Comparison of ENCODE assay signal across 8 cellular contexts in genomic region chr4:99885063-99885664, GRCh38. TPM values are rescaled to one million over a fixed set of nuclear protein-coding genes. Genes with fewer than 3 reads are reported as not detected.
DNase-seq lines count a peak whose midpoint lies in the region; TF ChIP-seq lines count a peak whose summit lies in the region.

No MANE protein-coding gene starts in this region.

- peaks cover 4 to 74% of the 10 kb centered on the region in 2 donors for H3K36me3 ChIP-seq in neuronal stem cell (replicated peaks in 1 of 2; ENCODE audit: control insufficient read depth in 2 of 2, insufficient read depth in 2 of 2, low read length in 2 of 2)

- no peak overlapping the region for H3K18ac ChIP-seq in neuronal stem cell (ENCODE audit: low read length)

- no CpG with 5 or more reads among the region's 2 CpGs for WGBS in neuronal stem cell (ENCODE audit: extremely low coverage in 2 of 2, insufficient read length in 2 of 2, insufficient replicate concordance in 1 of 2), 2 donors

- no peak overlapping the region for H2BK5ac ChIP-seq in neuronal stem cell (ENCODE audit: low read length)

- no peak for TF ChIP-seq POLR2A in erythroblast (IDR thresholded peaks at IDR 0.05; ENCODE audit: low read length)

- H3K4ac ChIP-seq in neuronal stem cell (ENCODE audit: low read length), result no peak overlapping the region

- H3K4me3 ChIP-seq in retinal pigment epithelial cell (ENCODE audit: low read length) (no peak overlapping the region), neuronal stem cell (ENCODE audit: low read length in 2 of 2) (no peak overlapping the region)

- H3K4me1 ChIP-seq in neuronal stem cell (ENCODE audit: control insufficient read depth in 2 of 2, insufficient read depth in 1 of 2, low read depth in 1 of 2, low read length in 2 of 2), result no peaks in the 10 kb centered on the region

- POLR2A ChIA-PET in HEK293T (lab: Yijun Ruan, JAX), result no interaction called here

- H2AFZ ChIP-seq in neuronal stem cell (ENCODE audit: low read length), result no peak overlapping the region

- DNase-seq in activated CD4-positive, alpha-beta T cell treated with anti-CD3 and anti-CD28 coated beads for 4 hours, result peak; percentile 5 to 25
- no peak for DNase-seq in activated CD4-positive, alpha-beta T cell treated with anti-CD3 and anti-CD28 coated beads, Interleukin-2, amount 50 U/mL, for 48 hours
- DNase-seq in HEK293T (ENCODE audit: extremely low spot score) (peak; percentile 19), RKO (ENCODE audit: low spot score) (peak; percentile 69), erythroblast (lab: John Stamatoyannopoulos, UW) (peak; percentile 50 to 71), retinal pigment epithelial cell (ENCODE audit: low read depth) (no peak), neuronal stem cell (ENCODE audit: low spot score) (no peak), AG08396 (ENCODE audit: low spot score) (no peak)

- no peak overlapping the region for H2BK12ac ChIP-seq in neuronal stem cell (ENCODE audit: low read length)

- no peaks in the 10 kb centered on the region for H3K27me3 ChIP-seq in neuronal stem cell (ENCODE audit: control insufficient read depth in 3 of 3, insufficient read depth in 3 of 3, low read depth in 1 of 3, low read length in 3 of 3)

- H3K23ac ChIP-seq in neuronal stem cell (ENCODE audit: low read depth, low read length, poor library complexity), result no peak overlapping the region

- H3K79me1 ChIP-seq in neuronal stem cell (ENCODE audit: low read depth, low read length), result no peaks in the 10 kb centered on the region

- H3K4me2 ChIP-seq in neuronal stem cell (ENCODE audit: insufficient read depth, low read length, poor library complexity, severe bottlenecking), result no peak overlapping the region

- no peak overlapping the region for H2BK15ac ChIP-seq in neuronal stem cell (ENCODE audit: low read length)

- TF ChIP-seq CTCF in retinal pigment epithelial cell (conservative IDR thresholded peaks at IDR 0.05; ENCODE audit: low read depth, low read length), result peak; percentile 57

- H3K14ac ChIP-seq in neuronal stem cell (ENCODE audit: low read length), result no peak overlapping the region

- no peak overlapping the region for H2AK5ac ChIP-seq in neuronal stem cell (ENCODE audit: low read depth, low read length)

- CTCF ChIA-PET in HEK293T (lab: Yijun Ruan, JAX), result interaction anchor here (0.6 kb wide), 2 partner anchors 9 to 55 kb away, joined by 4 to 9 read pairs; partner anchors contain the start of gene LAMTOR3

- no peak overlapping the region for H3K9ac ChIP-seq in neuronal stem cell (ENCODE audit: low read depth, low read length, poor library complexity)

- H2BK120ac ChIP-seq in neuronal stem cell (ENCODE audit: low read depth, low read length), result no peak overlapping the region

- no peak overlapping the region for H3K27ac ChIP-seq in neuronal stem cell (replicated peaks; ENCODE audit: low read length)

- H4K8ac ChIP-seq in neuronal stem cell (ENCODE audit: low read depth, low read length), result no peak overlapping the region

- no peak overlapping the region for H4K91ac ChIP-seq in neuronal stem cell (ENCODE audit: low read depth, low read length, poor library complexity)

- no peaks in the 10 kb centered on the region for H3K9me3 ChIP-seq in neuronal stem cell (replicated peaks in 1 of 2; ENCODE audit: control insufficient read depth in 2 of 2, insufficient read depth in 1 of 2, low read depth in 1 of 2, low read length in 2 of 2)

TF ChIP-seq in HEK293T, 16 proteins besides CTCF, POLR2A, EP300 and RAD21:
- no peak for TF ChIP-seq BHLHE40 (IDR thresholded peaks at IDR 0.05; ENCODE audit: borderline replicate concordance)
- no peak for TF ChIP-seq L3MBTL2 (conservative IDR thresholded peaks at IDR 0.05)
- TF ChIP-seq, protein P1, sequence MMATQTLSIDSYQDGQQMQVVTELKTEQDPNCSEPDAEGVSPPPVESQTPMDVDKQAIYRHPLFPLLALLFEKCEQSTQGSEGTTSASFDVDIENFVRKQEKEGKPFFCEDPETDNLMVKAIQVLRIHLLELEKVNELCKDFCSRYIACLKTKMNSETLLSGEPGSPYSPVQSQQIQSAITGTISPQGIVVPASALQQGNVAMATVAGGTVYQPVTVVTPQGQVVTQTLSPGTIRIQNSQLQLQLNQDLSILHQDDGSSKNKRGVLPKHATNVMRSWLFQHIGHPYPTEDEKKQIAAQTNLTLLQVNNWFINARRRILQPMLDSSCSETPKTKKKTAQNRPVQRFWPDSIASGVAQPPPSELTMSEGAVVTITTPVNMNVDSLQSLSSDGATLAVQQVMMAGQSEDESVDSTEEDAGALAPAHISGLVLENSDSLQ (IDR thresholded peaks at IDR 0.05), result no peak
- no peak for TF ChIP-seq SUZ12 (IDR thresholded peaks at IDR 0.05)
- no peak for TF ChIP-seq TARDBP (IDR thresholded peaks at IDR 0.05)
- TF ChIP-seq FOXM1 (IDR thresholded peaks at IDR 0.05; ENCODE audit: borderline replicate concordance), result no peak
- TF ChIP-seq FOXK2 (IDR thresholded peaks at IDR 0.05), result no peak
- no peak for TF ChIP-seq ZNF384 (IDR thresholded peaks at IDR 0.05)
- no peak for TF ChIP-seq HDGF (IDR thresholded peaks at IDR 0.05; ENCODE audit: borderline replicate concordance)
- TF ChIP-seq NFRKB (IDR thresholded peaks at IDR 0.05), result no peak
- TF ChIP-seq SP1 (IDR thresholded peaks at IDR 0.05), result no peak
- no peak for TF ChIP-seq ARNT (IDR thresholded peaks at IDR 0.05)
- no peak for TF ChIP-seq CTBP1 (IDR thresholded peaks at IDR 0.05; ENCODE audit: borderline replicate concordance)

RNA-seq across cellular contexts. Expression of gene LAMTOR3, which starts 9.1 kb away (rescaled TPM):
- polyA plus RNA-seq in neuronal stem cell (2013, experiment 1 of 2), result 40.7 TPM
- 42.2 TPM for polyA plus RNA-seq in neuronal stem cell (2013, experiment 2 of 2)

Comparison
In these comparisons a context has a peak if more than half of its experiments do, and no peak if none do; other contexts are left out.
1. DNase-seq: peak in activated CD4-positive, alpha-beta T cell treated with anti-CD3 and anti-CD28 coated beads for 4 hours (2 of 2), HEK293T (single experiment), RKO (single experiment) and erythroblast (2 of 2); none in activated CD4-positive, alpha-beta T cell treated with anti-CD3 and anti-CD28 coated beads, Interleukin-2, amount 50 U/mL, for 48 hours (0 of 2), retinal pigment epithelial cell (single experiment), neuronal stem cell (single experiment) and AG08396 (single experiment).